ENCODE assay signal across 9 cellular contexts in the genomic region with DNA sequence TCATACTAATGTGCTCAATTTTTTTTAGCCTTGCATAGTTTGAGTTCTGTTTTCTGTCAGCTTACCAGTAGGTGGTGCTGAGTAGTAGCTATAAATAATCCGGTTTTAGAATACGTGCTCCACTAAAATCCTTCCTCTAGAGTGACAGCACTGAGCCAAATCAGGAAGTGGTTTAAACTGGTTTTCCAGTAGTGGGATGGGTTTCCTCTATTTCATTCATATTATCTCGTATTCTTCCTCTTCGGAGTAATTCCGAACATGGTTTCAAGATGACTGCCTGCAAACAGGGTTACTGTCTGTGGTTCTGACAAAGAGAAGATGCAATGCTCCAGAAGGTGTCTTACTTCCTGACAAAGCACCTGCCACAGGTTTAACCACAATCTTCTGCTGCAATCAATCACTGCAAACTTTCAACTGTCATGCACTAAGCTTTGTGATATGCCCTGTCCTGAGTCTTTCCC.
A peak's percentile ranks its signal among the peaks of the same experiment; 100 is the strongest.
DNase-seq lines count a peak whose midpoint lies in the region; ATAC-seq, FAIRE-seq and TF ChIP-seq lines count a peak whose summit lies in the region.
"Had no signal": no experiment of that assay in that cellular context is flagged by ENCODE, and none has a peak within 500 bp of the region (broad histone marks: within the 10 kb centered on the region; RNA-seq: fewer than 3 reads in every experiment).

No MANE protein-coding gene starts in this region.

- no peak overlapping the region for H3K27ac ChIP-seq in HCT116 (ENCODE audit: low read depth, low read length)
- no peak overlapping the region for H3K27ac ChIP-seq in GM12878 (ENCODE audit: control insufficient read depth, insufficient read depth)
- H3K27ac ChIP-seq in right atrium auricular region, result no peak overlapping the region

- FAIRE-seq in GM12878 (lab: Jason Lieb, UNC), result peak; percentile 18

- RAD21 ChIA-PET in HCT116 (lab: Charles Lee; ENCODE audit: low non-redundant PET in 1 of 2, low total read pairs in 2 of 2, uncharacterized antibody in 2 of 2, unreplicated experiment in 2 of 2), result interaction anchor here in 1 of 2 experiments (1.0 kb wide), 1 partner anchor 171 kb away, joined by 4 read pairs; no protein-coding TSS in a partner anchor
- RAD21 ChIA-PET in GM12878 (lab: Charles Lee; ENCODE audit: unreplicated experiment), result interaction anchor here (1.0 kb wide), 1 partner anchor 171 kb away, joined by 4 read pairs; no protein-coding TSS in a partner anchor

- in situ Hi-C loops in GM12878 (cut with MboI), result no loop called here

- H3K36me3 ChIP-seq in HCT116 (ENCODE audit: control insufficient read depth in 1 of 2, insufficient read depth in 2 of 2, low read length in 2 of 2), result no peaks in the 10 kb centered on the region
- H3K36me3 ChIP-seq in GM12878 (ENCODE audit: control insufficient read depth in 2 of 2, insufficient read depth in 2 of 2, low read length in 1 of 2), result no peaks in the 10 kb centered on the region
- no peaks in the 10 kb centered on the region for H3K36me3 ChIP-seq in right atrium auricular region

- no peak for TF ChIP-seq POLR2A in HCT116 (IDR thresholded peaks at IDR 0.05; ENCODE audit: borderline replicate concordance, extremely low read depth, insufficient read depth, insufficient read length)
- TF ChIP-seq POLR2A in GM12878 (IDR thresholded peaks at IDR 0.05; ENCODE audit: low read depth, low read length), result no peak

- TF ChIP-seq CTCF in HCT116 (IDR thresholded peaks at IDR 0.05 in 2 of 3, conservative IDR thresholded peaks at IDR 0.05 in 1 of 3; ENCODE audit: borderline replicate concordance in 1 of 3, insufficient read depth in 1 of 3, low read depth in 2 of 3, low read length in 2 of 3) (peak; percentile 15 to 76 (median 52); a peak in 4 of 6 replicates), GM12878 (IDR thresholded peaks at IDR 0.05 in 2 of 3, conservative IDR thresholded peaks at IDR 0.05 in 1 of 3; ENCODE audit: control insufficient read depth in 2 of 3, extremely low read depth in 1 of 3, insufficient read depth in 1 of 3, low read depth in 3 of 3, low read length in 3 of 3) (peak; percentile 38 to 57 (median 53); a peak in 5 of 6 replicates), right atrium auricular region (IDR thresholded peaks at IDR 0.05) (no peak)

- no peaks in the 10 kb centered on the region for H3K4me1 ChIP-seq in HCT116 (ENCODE audit: control insufficient read depth in 1 of 2, insufficient read depth in 2 of 2, low read length in 2 of 2)
- no peaks in the 10 kb centered on the region for H3K4me1 ChIP-seq in GM12878 (ENCODE audit: control insufficient read depth, insufficient read depth, low read length)
- H3K4me1 ChIP-seq in right atrium auricular region, result no peaks in the 10 kb centered on the region

- intact Hi-C loops in HCT116 (cut with micrococcal nuclease), result no loop called here
- intact Hi-C loops in GM12878 (cut with micrococcal nuclease; ENCODE audit: unreplicated experiment), result loop anchor here (5.0 kb wide), 1 partner anchor 173 kb away; no protein-coding TSS in a partner anchor

- CTCF ChIA-PET in HCT116 (lab: Charles Lee) (interaction anchor here (0.9 to 1.5 kb wide), 4 partner anchors 9 to 52 kb away, joined by 3 to 4 read pairs (median 4); no protein-coding TSS in a partner anchor), GM12878 (lab: Yijun Ruan, JAX) (interaction anchor here (0.6 to 1.4 kb wide), 7 partner anchors 18 to 208 kb away, joined by 3 to 7 read pairs (median 3); no protein-coding TSS in a partner anchor)

- H3K4me2 ChIP-seq in HCT116 (ENCODE audit: low read length) (no peak overlapping the region), GM12878 (ENCODE audit: control insufficient read depth, insufficient read depth) (no peak overlapping the region)

- 20% methylated on average over 5 of the region's 5 CpGs for WGBS in GM12878 (ENCODE audit: insufficient coverage, insufficient replicate concordance, low lambda C conversion rate, missing lambda C conversion rate)

- no peaks in the 10 kb centered on the region for H3K27me3 ChIP-seq in HCT116 (ENCODE audit: insufficient read depth, low read length)
- no peaks in the 10 kb centered on the region for H3K27me3 ChIP-seq in GM12878 (replicated peaks in 1 of 2; ENCODE audit: control insufficient read depth in 2 of 2, insufficient read depth in 2 of 2, low read length in 1 of 2)
- H3K27me3 ChIP-seq in right atrium auricular region, result no peaks in the 10 kb centered on the region

- POLR2A ChIA-PET in HCT116 (lab: Charles Lee), result no interaction called here
- POLR2A ChIA-PET in GM12878 (lab: Charles Lee), result no interaction called here

- peak; percentile 82 for ATAC-seq in HCT116
- peak; percentile 87 for ATAC-seq in GM12878

- H3K9me2 ChIP-seq in HCT116 (ENCODE audit: insufficient read depth), result no peaks in the 10 kb centered on the region

- BruUV-seq in HCT116 (replicated peaks; lab: Mats Ljungman, UMichigan), result no TSS peak
- BruUV-seq in GM12878 (replicated peaks; lab: Mats Ljungman, UMichigan), result no TSS peak

- peak; percentile 26 for DNase-seq in NCI-H2029 (lab: John Stamatoyannopoulos, UW)
- no peak for DNase-seq in NCI-H2029 treated with DMSO at 0.1 percent for 48 hours (lab: John Stamatoyannopoulos, UW)
- DNase-seq in HCT116 (ENCODE audit: low read depth, low spot score), result peak; percentile 16
- DNase-seq in NAMALWA (ENCODE audit: low spot score), result peak; percentile 55
- DNase-seq in GM12878 (ENCODE audit: low read depth, low spot score), result peak; percentile 20
- no peak for DNase-seq in hypothalamus (lab: John Stamatoyannopoulos, UW)
- DNase-seq in right atrium auricular region (ENCODE audit: low spot score), result no peak
- DNase-seq in activated naive CD4-positive, alpha-beta T cell treated with Interleukin-2 at 50 U/mL for 16 hours, result no peak
- DNase-seq: activated T-cell treated with anti-CD3 and anti-CD28 coated beads, Interleukin-2, amount 50 U/mL, for 4 hours had no signal

- TF ChIP-seq RAD21 in HCT116 (IDR thresholded peaks at IDR 0.05; ENCODE audit: low read depth), result peak; percentile 51
- TF ChIP-seq RAD21 in GM12878 (IDR thresholded peaks at IDR 0.05; ENCODE audit: insufficient read depth, low read depth, low read length), result peak; percentile 61

- H3K4me3 ChIP-seq in HCT116 (replicated peaks in 1 of 2; ENCODE audit: low read depth in 1 of 2, low read length in 2 of 2), result no peak overlapping the region
- H3K4me3 ChIP-seq in GM12878, result no peak overlapping the region
- H3K4me3 ChIP-seq in right atrium auricular region, result no peak overlapping the region

- TF ChIP-seq EP300 in GM12878 (IDR thresholded peaks at IDR 0.05; ENCODE audit: borderline replicate concordance in 1 of 2, control insufficient read depth in 1 of 2, low read depth in 2 of 2, low read length in 2 of 2), result no peak

- SMC1A ChIA-PET in GM12878 (lab: Charles Lee; ENCODE audit: uncharacterized antibody, unreplicated experiment), result interaction anchor here (0.7 to 1.0 kb wide), 4 partner anchors 13 to 206 kb away, joined by 3 to 5 read pairs (median 3); no protein-coding TSS in a partner anchor

- peak overlapping the region; percentile 80 for H2AFZ ChIP-seq in HCT116 (ENCODE audit: low read depth, low read length, poor library complexity, severe bottlenecking)
- no peak overlapping the region; the same call in 1 of the 2 replicates for H2AFZ ChIP-seq in GM12878 (ENCODE audit: control insufficient read depth, low read depth, low read length)

- H3K9ac ChIP-seq in HCT116 (ENCODE audit: low read length) (no peak overlapping the region), GM12878 (ENCODE audit: control insufficient read depth, insufficient read depth, low read length) (no peak overlapping the region)

- no peaks in the 10 kb centered on the region for H4K20me1 ChIP-seq in HCT116 (ENCODE audit: insufficient read depth)
- H4K20me1 ChIP-seq in GM12878 (ENCODE audit: control insufficient read depth, insufficient read depth), result no peaks in the 10 kb centered on the region

- peaks cover 3 to 4% of the 10 kb centered on the region in 2 experiments; a peak in 1 of 4 replicates for H3K9me3 ChIP-seq in HCT116 (ENCODE audit: control insufficient read depth in 1 of 2, insufficient read depth in 1 of 2, low read depth in 1 of 2, low read length in 2 of 2)
- H3K9me3 ChIP-seq in GM12878 (replicated peaks; ENCODE audit: control insufficient read depth, insufficient read depth, low read length), result no peaks in the 10 kb centered on the region
- peaks cover 0 to 12% of the 10 kb centered on the region in 2 donors for H3K9me3 ChIP-seq in right atrium auricular region

- H3K79me2 ChIP-seq in HCT116 (ENCODE audit: insufficient read depth, low read length) (no peaks in the 10 kb centered on the region), GM12878 (ENCODE audit: control insufficient read depth, insufficient read depth, low read length) (no peaks in the 10 kb centered on the region)

TF ChIP-seq in HCT116, 20 proteins besides CTCF, POLR2A, EP300 and RAD21:
- no peak for TF ChIP-seq POLR2AphosphoS5 (IDR thresholded peaks at IDR 0.05; ENCODE audit: low read depth, low read length)
- TF ChIP-seq ELF1 (IDR thresholded peaks at IDR 0.05; ENCODE audit: borderline replicate concordance, low read depth), result peak; percentile 27; the same call in 1 of the 2 replicates
- no peak for TF ChIP-seq FOSL1 (IDR thresholded peaks at IDR 0.05; ENCODE audit: low read depth)
- TF ChIP-seq, protein P1, sequence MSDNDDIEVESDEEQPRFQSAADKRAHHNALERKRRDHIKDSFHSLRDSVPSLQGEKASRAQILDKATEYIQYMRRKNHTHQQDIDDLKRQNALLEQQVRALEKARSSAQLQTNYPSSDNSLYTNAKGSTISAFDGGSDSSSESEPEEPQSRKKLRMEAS (IDR thresholded peaks at IDR 0.05), result no peak
- no peak for TF ChIP-seq EGR1 (IDR thresholded peaks at IDR 0.05; ENCODE audit: low read depth)
- no peak for TF ChIP-seq JUND (IDR thresholded peaks at IDR 0.05)
- no peak for TF ChIP-seq EZH2 (IDR thresholded peaks at IDR 0.05)

TF ChIP-seq in GM12878, 131 proteins besides CTCF, POLR2A, EP300 and RAD21 (continues in another document):
- TF ChIP-seq SMAD1 (IDR thresholded peaks at IDR 0.05; ENCODE audit: low read depth, partially characterized antibody), result no peak
- peak in 1 of 2 experiments; percentile 45; a peak in 1 of 4 replicates for TF ChIP-seq BHLHE40 (IDR thresholded peaks at IDR 0.05; ENCODE audit: borderline replicate concordance in 1 of 2, low read depth in 2 of 2, low read length in 1 of 2)
- no peak for TF ChIP-seq CHD1 (IDR thresholded peaks at IDR 0.05; ENCODE audit: low read depth, low read length)
- TF ChIP-seq TCF3 (IDR thresholded peaks at IDR 0.05; ENCODE audit: borderline replicate concordance, insufficient read depth, low read depth, low read length), result 0 out of 2 replicates have a peak, but pooled peaks have one; percentile 13
- no peak for TF ChIP-seq MTA3 (IDR thresholded peaks at IDR 0.05; ENCODE audit: borderline replicate concordance, low read length)
- peak; percentile 33; the same call in 1 of the 2 replicates for TF ChIP-seq SPI1 (IDR thresholded peaks at IDR 0.05; ENCODE audit: borderline replicate concordance, insufficient read depth, low read depth, low read length)
- peak; percentile 85 for TF ChIP-seq IKZF1 (conservative IDR thresholded peaks at IDR 0.05)
- TF ChIP-seq POU2F2 (IDR thresholded peaks at IDR 0.05; ENCODE audit: borderline replicate concordance, low read depth, low read length), result no peak
- peak; percentile 59; the same call in 1 of the 2 replicates for TF ChIP-seq DPF2 (IDR thresholded peaks at IDR 0.05)
- no peak for TF ChIP-seq ZNF622 (IDR thresholded peaks at IDR 0.05)

Comparison
In these comparisons a context has a peak if more than half of its experiments do, and no peak if none do; other contexts are left out.
1. DNase-seq: peak in NCI-H2029 (single experiment), HCT116 (single experiment), NAMALWA (single experiment) and GM12878 (single experiment); none in NCI-H2029 treated with DMSO at 0.1 percent for 48 hours (single experiment), hypothalamus (0 of 51), right atrium auricular region (single experiment) and activated naive CD4-positive, alpha-beta T cell treated with Interleukin-2 at 50 U/mL for 16 hours (single experiment).
2. CTCF ChIP-seq: peak in HCT116 (3 of 3) and GM12878 (3 of 3); none in right atrium auricular region (0 of 2).